ENCODE assay signal across 18 cellular contexts in the genomic region with DNA sequence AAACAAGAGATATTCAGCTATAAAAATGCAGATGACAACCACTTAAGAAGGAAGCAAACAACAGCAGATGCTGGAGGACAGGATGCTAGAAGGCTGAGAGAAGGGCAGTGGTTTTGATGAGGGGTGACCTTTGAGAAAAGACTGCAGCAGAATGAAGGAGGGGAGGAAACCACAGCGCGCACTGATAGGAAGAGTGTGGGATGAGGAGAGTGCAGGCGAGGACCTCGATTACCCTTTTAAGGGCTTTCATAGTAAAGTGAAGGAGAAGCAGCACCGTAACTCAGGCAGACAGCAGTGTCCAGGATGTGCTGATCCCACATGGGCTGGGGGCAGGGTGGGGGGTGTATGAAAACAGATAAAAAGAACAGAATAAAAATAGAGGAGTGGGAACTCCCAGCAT. TPM values are rescaled to one million over a fixed set of nuclear protein-coding genes. Genes with fewer than 3 reads are reported as not detected.
DNase-seq lines count a peak whose midpoint lies in the region; ATAC-seq and TF ChIP-seq lines count a peak whose summit lies in the region.
"Had no signal": no experiment of that assay in that cellular context is flagged by ENCODE, and none has a peak within 500 bp of the region (broad histone marks: within the 10 kb centered on the region; RNA-seq: fewer than 3 reads in every experiment).

No MANE protein-coding gene starts in this region.

- H3K27ac ChIP-seq in CD4-positive, alpha-beta memory T cell (ENCODE audit: low read depth, low read length): no peak overlapping the region
- peak overlapping the region; percentile 4 for H3K27ac ChIP-seq in naive thymus-derived CD4-positive, alpha-beta T cell (ENCODE audit: low read depth, low read length)
- H3K27ac ChIP-seq: cardiac muscle cell had no signal

- H2AFZ ChIP-seq in Loucy (ENCODE audit: low read length): no peak overlapping the region

- no peaks in the 10 kb centered on the region for H3K27me3 Mint-ChIP-seq in CD4-positive, alpha-beta memory T cell
- no peaks in the 10 kb centered on the region for H3K27me3 Mint-ChIP-seq in naive thymus-derived CD4-positive, alpha-beta T cell
- H3K27me3 Mint-ChIP-seq: B cell, type B pancreatic cell had no signal

- intact Hi-C loops in CD4-positive, alpha-beta memory T cell (cut with micrococcal nuclease): no loop called here
- intact Hi-C loops in naive thymus-derived CD4-positive, alpha-beta T cell (cut with micrococcal nuclease): loop anchor here in 1 of 2 donors (1.0 kb wide), 2 partner anchors 8 to 17 kb away; no protein-coding TSS in a partner anchor

- H3K9ac ChIP-seq in Loucy (ENCODE audit: low read depth, low read length, poor library complexity, severe bottlenecking): no peak overlapping the region

- no peak overlapping the region for H3K4me3 ChIP-seq in CD4-positive, alpha-beta memory T cell (ENCODE audit: low read length in 2 of 2)
- H3K4me3 ChIP-seq in Loucy (ENCODE audit: low read length, poor library complexity, severe bottlenecking): peak overlapping the region; percentile 50
- H3K4me3 ChIP-seq in naive thymus-derived CD4-positive, alpha-beta T cell (ENCODE audit: low read length): peak overlapping the region; percentile 11
- H3K4me3 ChIP-seq: cardiac muscle cell had no signal

- H3K4me3 Mint-ChIP-seq in CD4-positive, alpha-beta memory T cell: peak overlapping the region; percentile 15 to 83 (median 68)
- peak overlapping the region; percentile 59 to 88 (median 72) for H3K4me3 Mint-ChIP-seq in naive thymus-derived CD4-positive, alpha-beta T cell
- H3K4me3 Mint-ChIP-seq: B cell, type B pancreatic cell had no signal

- peaks cover 48 to 63% (median 54%) of the 10 kb centered on the region in 4 donors for H3K4me1 Mint-ChIP-seq in CD4-positive, alpha-beta memory T cell
- peaks cover 49 to 62% (median 60%) of the 10 kb centered on the region in 7 donors for H3K4me1 Mint-ChIP-seq in naive thymus-derived CD4-positive, alpha-beta T cell

- no peak for ATAC-seq in naive thymus-derived CD4-positive, alpha-beta T cell
- ATAC-seq in HG03108 (IDR thresholded peaks at IDR 0.05; ENCODE audit: unreplicated experiment): no peak
- no peak for ATAC-seq in left lobe of liver
- ATAC-seq in GM21390 (IDR thresholded peaks at IDR 0.05; ENCODE audit: unreplicated experiment): no peak
- ATAC-seq: left colon had no signal

- peaks cover 25 to 41% of the 10 kb centered on the region in 2 donors for H3K36me3 Mint-ChIP-seq in CD4-positive, alpha-beta memory T cell
- H3K36me3 Mint-ChIP-seq in naive thymus-derived CD4-positive, alpha-beta T cell: peaks cover 8 to 36% (median 18%) of the 10 kb centered on the region in 5 donors

- H3K79me2 ChIP-seq in Loucy (ENCODE audit: insufficient read depth, low read length): peaks cover 19% of the 10 kb centered on the region

- peaks cover 10% of the 10 kb centered on the region; the same call in 1 of the 2 replicates for H3F3A ChIP-seq in Loucy (ENCODE audit: low read depth)

- no peaks in the 10 kb centered on the region for H3K9me3 ChIP-seq in CD4-positive, alpha-beta memory T cell (ENCODE audit: control insufficient read depth in 1 of 2, low read length in 2 of 2)
- no peaks in the 10 kb centered on the region for H3K9me3 ChIP-seq in Loucy (ENCODE audit: insufficient read depth, low read depth, low read length)
- no peaks in the 10 kb centered on the region for H3K9me3 ChIP-seq in naive thymus-derived CD4-positive, alpha-beta T cell (ENCODE audit: control insufficient read depth in 2 of 3, low read length in 3 of 3)

- no peaks in the 10 kb centered on the region for H3K9me2 ChIP-seq in Loucy (replicated peaks; ENCODE audit: low read depth, low read length)

- H4K20me1 ChIP-seq in Loucy (ENCODE audit: insufficient read depth, low read length, poor library complexity, severe bottlenecking): peaks cover 47% of the 10 kb centered on the region

- no peaks in the 10 kb centered on the region for H3K27me3 ChIP-seq in CD4-positive, alpha-beta memory T cell (ENCODE audit: insufficient read depth, low read length)
- no peaks in the 10 kb centered on the region for H3K27me3 ChIP-seq in Loucy (ENCODE audit: insufficient read depth, low read length, poor library complexity, severe bottlenecking)
- H3K27me3 ChIP-seq in naive thymus-derived CD4-positive, alpha-beta T cell (ENCODE audit: control insufficient read depth in 2 of 2, insufficient read depth in 2 of 2, low read length in 2 of 2): no peaks in the 10 kb centered on the region
- H3K27me3 ChIP-seq: cardiac muscle cell had no signal

- peaks cover 10% of the 10 kb centered on the region for H3K36me3 ChIP-seq in CD4-positive, alpha-beta memory T cell (ENCODE audit: insufficient read depth, low read length)
- H3K36me3 ChIP-seq in Loucy (ENCODE audit: insufficient read depth, low read length): peaks cover 20% of the 10 kb centered on the region; the same call in 1 of the 2 replicates
- peaks cover 4 to 22% (median 17%) of the 10 kb centered on the region in 3 experiments for H3K36me3 ChIP-seq in naive thymus-derived CD4-positive, alpha-beta T cell (ENCODE audit: control insufficient read depth in 2 of 3, insufficient read depth in 3 of 3, low read length in 3 of 3)

- peaks cover 57% of the 10 kb centered on the region for H3K4me1 ChIP-seq in CD4-positive, alpha-beta memory T cell (ENCODE audit: insufficient read depth, low read length)
- peaks cover 42% of the 10 kb centered on the region for H3K4me1 ChIP-seq in Loucy (ENCODE audit: insufficient read depth, low read length, poor library complexity, severe bottlenecking)
- H3K4me1 ChIP-seq in naive thymus-derived CD4-positive, alpha-beta T cell (ENCODE audit: control insufficient read depth in 2 of 2, insufficient read depth in 2 of 2, low read length in 2 of 2): peaks cover 30 to 43% of the 10 kb centered on the region in 2 donors

- DNase-seq in CD4-positive, alpha-beta memory T cell: no peak
- DNase-seq in activated CD8-positive, alpha-beta memory T cell treated with anti-CD3 and anti-CD28 coated beads, Interleukin-2, amount 50 U/mL, for 48 hours: peak; percentile 52
- peak in 1 of 9 donors; percentile 43 for DNase-seq in naive thymus-derived CD4-positive, alpha-beta T cell
- DNase-seq in NCI-H2081 (lab: John Stamatoyannopoulos, UW) (no peak), left lobe of liver (ENCODE audit: low spot score) (no peak)
- DNase-seq: DMS79, Kasumi-1, left colon, NCI-H1417 treated with DMSO at 0.1 percent for 48 hours, posterior cingulate gyrus, Right ventricle myocardium superior, small intestine had no signal

- peak overlapping the region; percentile 66 for H3K4me2 ChIP-seq in Loucy (ENCODE audit: low read depth, low read length, poor library complexity, severe bottlenecking)

- H3K27ac Mint-ChIP-seq in CD4-positive, alpha-beta memory T cell: peak overlapping the region; percentile 53 to 94 (median 69)
- peak overlapping the region; percentile 25 to 93 (median 79) for H3K27ac Mint-ChIP-seq in naive thymus-derived CD4-positive, alpha-beta T cell
- H3K27ac Mint-ChIP-seq: B cell, type B pancreatic cell had no signal

- no peaks in the 10 kb centered on the region for H3K9me3 Mint-ChIP-seq in CD4-positive, alpha-beta memory T cell
- peaks cover 0 to 2% (median 0%) of the 10 kb centered on the region in 11 donors for H3K9me3 Mint-ChIP-seq in naive thymus-derived CD4-positive, alpha-beta T cell

- CTCF ChIA-PET in CD4-positive, alpha-beta memory T cell (lab: Charles Lee; ENCODE audit: partially characterized antibody): interaction anchor here (1.6 kb wide), 1 partner anchor 48 kb away, joined by 6 read pairs; no protein-coding TSS in a partner anchor
- CTCF ChIA-PET in naive thymus-derived CD4-positive, alpha-beta T cell (lab: Charles Lee): no interaction called here

- no peak for TF ChIP-seq CTCF in Loucy (conservative IDR thresholded peaks at IDR 0.05; ENCODE audit: low read length)

- POLR2A ChIA-PET in CD4-positive, alpha-beta memory T cell (lab: Charles Lee; ENCODE audit: partially characterized antibody): interaction anchor here (1.2 to 11.4 kb wide), 2 partner anchors 18 to 21 kb away, joined by 4 to 172 read pairs; partner anchors contain the start of gene ZBTB2
- POLR2A ChIA-PET in naive thymus-derived CD4-positive, alpha-beta T cell (lab: Charles Lee): interaction anchor here (1.3 to 6.0 kb wide), 2 partner anchors 11 to 18 kb away, joined by 4 to 41 read pairs; partner anchors contain the start of gene ZBTB2

RNA-seq across cellular contexts. Expression of gene ZBTB2, which starts 19.2 kb away (rescaled TPM):
- total RNA-seq in CD4-positive, alpha-beta memory T cell: 10 to 100 TPM; 27.9 to 29.5 TPM
- polyA plus RNA-seq in CD4-positive, alpha-beta memory T cell: 10 to 100 TPM; 19.6 to 25.5 TPM
- total RNA-seq in naive thymus-derived CD4-positive, alpha-beta T cell: 10 to 100 TPM; 15.3 to 26.7 (median 25.5) TPM
- polyA plus RNA-seq in naive thymus-derived CD4-positive, alpha-beta T cell: 10 to 100 TPM; 13.8 to 25.7 TPM
- total RNA-seq in left lobe of liver: 2.7 TPM

Comparison
In these comparisons a context has a peak if more than half of its experiments do, and no peak if none do; other contexts are left out.
1. H3K4me3 ChIP-seq: peak in Loucy (single experiment) and naive thymus-derived CD4-positive, alpha-beta T cell (single experiment); none in CD4-positive, alpha-beta memory T cell (0 of 2).